29 cellular contexts compared by ENCODE assay signal in the genomic region with DNA sequence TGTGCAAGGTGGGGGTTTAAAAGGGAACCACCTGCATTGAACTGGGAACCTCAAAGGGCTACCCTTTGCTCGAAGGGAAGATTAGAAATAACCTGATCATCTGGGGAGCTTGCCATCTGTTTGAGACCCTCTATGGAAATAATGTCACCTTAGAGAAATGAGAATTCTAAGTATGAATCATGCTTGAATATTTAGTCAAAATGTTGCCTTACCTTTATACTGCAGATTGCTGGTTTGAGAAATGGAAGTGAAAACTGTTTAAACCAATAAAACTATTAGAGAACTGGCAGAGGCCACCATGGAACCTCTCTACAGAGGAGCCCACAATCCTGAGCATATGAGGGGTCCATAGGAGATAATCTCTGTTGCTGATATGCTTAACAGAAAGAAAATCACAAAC.
DNase-seq lines count a peak whose midpoint lies in the region; ATAC-seq and TF ChIP-seq lines count a peak whose summit lies in the region.
"Had no signal": no experiment of that assay in that cellular context is flagged by ENCODE, and none has a peak within 500 bp of the region (broad histone marks: within the 10 kb centered on the region; RNA-seq: fewer than 3 reads in every experiment).

No MANE protein-coding gene starts in this region.

- no peak for TF ChIP-seq CTCF in GM10248 (IDR thresholded peaks at IDR 0.05; ENCODE audit: control extremely low read depth, extremely low read depth, low read depth, missing control alignments)

- no peak overlapping the region for H3K4ac ChIP-seq in mesendoderm (ENCODE audit: low read depth, low read length)

- ATAC-seq in GM19324 (IDR thresholded peaks at IDR 0.05; ENCODE audit: low FRiP score, unreplicated experiment) (peak; percentile 52), GM21825 (IDR thresholded peaks at IDR 0.05; ENCODE audit: unreplicated experiment) (peak; percentile 53), HG03378 (IDR thresholded peaks at IDR 0.05; ENCODE audit: unreplicated experiment) (peak; percentile 64), GM18517 (IDR thresholded peaks at IDR 0.05; ENCODE audit: unreplicated experiment) (no peak)
- ATAC-seq: sciatic nerve; stimulated activated naive CD8-positive, alpha-beta T cell treated with anti-CD3 and anti-CD28 coated beads, Interleukin-15, Interleukin-2, amounts not matched to agents 100 U/mL and 50 U/mL, for 24 hours had no signal

- no peak overlapping the region for H3K27ac ChIP-seq in mesendoderm (ENCODE audit: low read depth, low read length)
- H3K27ac ChIP-seq: 22Rv1, C4-2B, epithelial cell of prostate, left ventricle myocardium inferior, SJSA1, thoracic aorta, vagina had no signal

- DNase-seq in GM10248 (ENCODE audit: extremely low spot score): peak; percentile 11
- no peak for DNase-seq in NCI-H2081 treated with DMSO at 0.1 percent for 48 hours (lab: John Stamatoyannopoulos, UW)
- DNase-seq in NCI-H1092 (lab: John Stamatoyannopoulos, UW): no peak
- no peak for DNase-seq in mesendoderm
- DNase-seq: activated CD4-positive, CD25-positive, alpha-beta regulatory T cell; activated naive CD4-positive, alpha-beta T cell treated with anti-CD3 and anti-CD28 coated beads, Interleukin-2, amount 50 U/mL, for 16 hours; amygdala; DMS79 treated with DMSO at 0.1 percent for 48 hours; GF-D8; KG1; left ventricle myocardium inferior; MG63; naive B cell; NCI-H2081; NCI-H748 treated with DMSO at 0.1 percent for 48 hours; stimulated activated naive CD8-positive, alpha-beta T cell treated with anti-CD3 and anti-CD28 coated beads, Interleukin-15, Interleukin-2, amounts not matched to agents 100 U/mL and 50 U/mL, for 24 hours; T-helper 1 cell had no signal

- no peak overlapping the region for H3K9ac ChIP-seq in mesendoderm (ENCODE audit: low read length)

- POLR2A ChIA-PET in GM10248 (lab: Yijun Ruan, JAX): no interaction called here

- no peaks in the 10 kb centered on the region for H3K79me1 ChIP-seq in mesendoderm (ENCODE audit: low read length)

- no peak overlapping the region for H2BK15ac ChIP-seq in mesendoderm (replicated peaks; ENCODE audit: low read depth)

- H3K23ac ChIP-seq in mesendoderm (ENCODE audit: low read length): no peak overlapping the region

- CTCF ChIA-PET in GM10248 (lab: Yijun Ruan, JAX): no interaction called here

- H2BK5ac ChIP-seq in mesendoderm (ENCODE audit: low read length): no peak overlapping the region

- H3K4me3 ChIP-seq in mesendoderm (ENCODE audit: low read length): no peak overlapping the region
- H3K4me3 ChIP-seq: HAP-1, left ventricle myocardium inferior, MG63, SJSA1, thoracic aorta, vagina had no signal

- H3K18ac ChIP-seq in mesendoderm (ENCODE audit: low read length): no peak overlapping the region

- no peak overlapping the region for H4K8ac ChIP-seq in mesendoderm (ENCODE audit: low read depth, low read length)

- H3K4me2 ChIP-seq in mesendoderm (ENCODE audit: low read length): no peak overlapping the region

- no peak overlapping the region for H4K5ac ChIP-seq in mesendoderm (ENCODE audit: low read length)

- peaks cover 1% of the 10 kb centered on the region for H3K4me1 ChIP-seq in mesendoderm (ENCODE audit: control insufficient read depth, low read depth, low read length)
- H3K4me1 ChIP-seq: HAP-1, left ventricle myocardium inferior, SJSA1, vagina had no signal

- no peaks in the 10 kb centered on the region for H3K36me3 ChIP-seq in mesendoderm (ENCODE audit: control insufficient read depth, insufficient read depth, low read length)
- H3K36me3 ChIP-seq: HAP-1, left ventricle myocardium inferior, MG63, SJSA1, thoracic aorta, vagina had no signal

- no peaks in the 10 kb centered on the region for H3K79me2 ChIP-seq in mesendoderm (ENCODE audit: control insufficient read depth, insufficient read depth, low read length)

- WGBS in mesendoderm (ENCODE audit: extremely low coverage, insufficient coverage, low lambda C conversion rate): no CpG with 5 or more reads among the region's 1 CpG

- no peak overlapping the region for H3K56ac ChIP-seq in mesendoderm (ENCODE audit: low read length)

- no peaks in the 10 kb centered on the region for H3K27me3 ChIP-seq in mesendoderm (ENCODE audit: insufficient read depth, low read length, poor library complexity)
- H3K27me3 ChIP-seq: MG63, SJSA1, vagina had no signal

- no peak overlapping the region for H2BK120ac ChIP-seq in mesendoderm (ENCODE audit: low read depth, low read length)

- no peak overlapping the region for H2AK5ac ChIP-seq in mesendoderm (ENCODE audit: low read length)
